In genomic region chr9:75545292-75545691, GRCh38 we compare ENCODE assay signal across 24 cellular contexts.
"Had no signal": no experiment of that assay in that cellular context is flagged by ENCODE, and none has a peak within 500 bp of the region (broad histone marks: within the 10 kb centered on the region; RNA-seq: fewer than 3 reads in every experiment).

No MANE protein-coding gene starts in this region.

- H3K36me3 ChIP-seq: esophagus muscularis mucosa, gastroesophageal sphincter, heart left ventricle, left lung, right lobe of liver, thoracic aorta, tibial nerve, upper lobe of left lung had no signal

- H3K27ac ChIP-seq: epithelial cell of prostate, esophagus muscularis mucosa, foreskin keratinocyte, gastroesophageal sphincter, heart left ventricle, hepatocyte, left lung, right lobe of liver, thoracic aorta, tibial nerve, upper lobe of left lung had no signal

- ATAC-seq: foreskin keratinocyte; gastroesophageal sphincter; heart left ventricle; left lung; right lobe of liver; stimulated activated naive B cell treated with anti-CD40 and anti-IgM and Interleukin-4, amounts not matched to agents 10 μg/mL and 1 μg/mL and 100 μg/mL, for 72 hours had no signal

- H3K4me3 ChIP-seq: esophagus muscularis mucosa, gastroesophageal sphincter, heart left ventricle, hepatocyte, left lung, mucosa of descending colon, right lobe of liver, thoracic aorta, tibial nerve, upper lobe of left lung had no signal

- H3K27me3 ChIP-seq: esophagus muscularis mucosa, foreskin keratinocyte, gastroesophageal sphincter, heart left ventricle, hepatocyte, left lung, right lobe of liver, tibial nerve, upper lobe of left lung had no signal

- H3K9me3 ChIP-seq: esophagus muscularis mucosa, gastroesophageal sphincter, heart left ventricle, left lung, mucosa of descending colon, right lobe of liver, thoracic aorta, tibial nerve, upper lobe of left lung had no signal

- H3K4me1 ChIP-seq: esophagus muscularis mucosa, foreskin keratinocyte, gastroesophageal sphincter, left lung, right lobe of liver, tibial nerve, upper lobe of left lung had no signal

- DNase-seq: effector CD8-positive, alpha-beta T cell; endodermal cell; foreskin keratinocyte; heart left ventricle; kidney; left lung; mesenchymal stem cell; mucosa of descending colon; naive B cell; nucleus accumbens; posterior cingulate gyrus; retina; right lobe of liver; small intestine; stimulated activated CD4-positive, alpha-beta T cell treated with anti-CD3 and anti-CD28 coated beads, Interleukin-15, amount 100 ng/mL, for 24 hours; stimulated activated CD4-positive, alpha-beta T cell treated with anti-CD3 and anti-CD28 coated beads, Interleukin-2, amount 100 ng/mL, for 48 hours; stimulated activated naive B cell treated with anti-CD40 and anti-IgM and Interleukin-4, amounts not matched to agents 10 μg/mL and 1 μg/mL and 100 μg/mL, for 72 hours; upper lobe of left lung had no signal
